Comparison of ENCODE assay signal across 16 cellular contexts in the genomic region with DNA sequence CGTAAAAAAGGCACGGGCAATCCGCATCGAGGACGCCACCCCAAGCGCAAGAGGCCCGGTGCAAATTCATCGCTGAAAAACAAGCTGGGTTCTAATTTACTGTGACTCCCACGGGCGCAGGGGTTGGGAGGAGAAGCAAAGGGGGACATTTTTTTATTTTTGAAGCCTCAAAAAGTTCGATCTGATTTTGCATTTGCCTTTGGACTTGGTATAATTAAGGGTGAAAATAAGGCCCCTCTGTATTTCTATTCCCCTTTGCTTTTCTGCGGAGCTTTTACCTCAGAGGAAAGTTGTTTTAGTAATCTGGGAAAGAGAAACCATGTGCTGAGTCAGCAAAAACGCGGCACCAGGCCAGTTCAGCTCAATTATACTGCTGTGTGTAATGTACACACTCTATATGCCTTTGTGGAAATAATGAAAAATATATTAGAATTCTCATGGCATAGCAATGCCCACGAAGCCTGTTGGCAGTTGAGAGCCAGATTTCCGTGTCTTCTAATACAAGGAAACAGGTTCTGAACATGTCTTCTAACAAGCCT.
DNase-seq lines count a peak whose midpoint lies in the region; ATAC-seq and TF ChIP-seq lines count a peak whose summit lies in the region.
"Had no signal": no experiment of that assay in that cellular context is flagged by ENCODE, and none has a peak within 500 bp of the region (broad histone marks: within the 10 kb centered on the region; RNA-seq: fewer than 3 reads in every experiment).

No MANE protein-coding gene starts in this region.

- CTCF ChIA-PET in PC-3 (lab: Charles Lee): interaction anchor here (0.5 to 0.7 kb wide), 3 partner anchors 10 to 191 kb away, joined by 3 to 13 read pairs (median 3); no protein-coding TSS in a partner anchor

- H3K27me3 ChIP-seq in GM23338 (ENCODE audit: insufficient read depth) (peaks cover 75% of the 10 kb centered on the region), PC-3 (ENCODE audit: low read length) (no peaks in the 10 kb centered on the region), osteoblast (ENCODE audit: insufficient read depth, low read length) (no peaks in the 10 kb centered on the region)

- H3K4me3 ChIP-seq in GM23338: peak overlapping the region; percentile 63
- H3K4me3 ChIP-seq in PC-3 (ENCODE audit: low read length): peak overlapping the region; percentile 73; the same call in 1 of the 2 replicates
- no peak overlapping the region for H3K4me3 ChIP-seq in epithelial cell of esophagus (ENCODE audit: low read length)
- no peak overlapping the region for H3K4me3 ChIP-seq in osteoblast (ENCODE audit: insufficient read depth, low read length)
- H3K4me3 ChIP-seq: HAP-1 had no signal

- DNase-seq in GM23338 (ENCODE audit: low spot score): peak; percentile 21
- peak; percentile 63 for DNase-seq in PC-3
- peak; percentile 21 for DNase-seq in epithelial cell of esophagus (ENCODE audit: low read depth)
- peak; percentile 86 for DNase-seq in osteoblast (ENCODE audit: insufficient read length, low spot score, missing footprints)
- no peak for DNase-seq in stimulated activated CD4-positive, alpha-beta T cell treated with anti-CD3 and anti-CD28 coated beads, Interleukin-1b, Interleukin-23, amount 100 ng/mL, for 48 hours
- no peak for DNase-seq in activated CD4-positive, CD25-positive, alpha-beta regulatory T cell treated with anti-CD3 and anti-CD28 coated beads, Interleukin-2, amount 50 U/mL, for 72 hours
- DNase-seq: activated CD8-positive, alpha-beta memory T cell treated with anti-CD3 and anti-CD28 coated beads for 24 hours; activated naive CD4-positive, alpha-beta T cell; cerebellar nuclear complex; esophagus squamous epithelium; GDM1; stomach had no signal

- intact Hi-C loops in PC-3 (cut with micrococcal nuclease): loop anchor here (2.0 to 5.0 kb wide), 6 partner anchors 69 to 324 kb away; no protein-coding TSS in a partner anchor

- H4K20me1 ChIP-seq in GM23338 (replicated peaks; ENCODE audit: insufficient read depth) (no peaks in the 10 kb centered on the region), PC-3 (ENCODE audit: low read length) (no peaks in the 10 kb centered on the region), osteoblast (ENCODE audit: insufficient read depth, low read length) (no peaks in the 10 kb centered on the region)

- BruUV-seq in PC-3 (replicated peaks; lab: Mats Ljungman, UMichigan): no TSS peak

- no peaks in the 10 kb centered on the region for H3K9me3 Mint-ChIP-seq in GM23338

- H3K27ac Mint-ChIP-seq in GM23338: no peak overlapping the region; the same call in 1 of the 2 replicates

- peaks cover 18% of the 10 kb centered on the region for H3K4me1 Mint-ChIP-seq in GM23338

- no peaks in the 10 kb centered on the region for H3K79me2 ChIP-seq in GM23338 (replicated peaks; ENCODE audit: insufficient read depth)
- peaks cover 77% of the 10 kb centered on the region for H3K79me2 ChIP-seq in PC-3 (ENCODE audit: low read length)
- H3K79me2 ChIP-seq in osteoblast (ENCODE audit: insufficient read depth, low read length): peaks cover 30% of the 10 kb centered on the region

- H3K4me1 ChIP-seq in GM23338 (ENCODE audit: insufficient read depth): peaks cover 12% of the 10 kb centered on the region
- peaks cover 81% of the 10 kb centered on the region for H3K4me1 ChIP-seq in PC-3 (ENCODE audit: insufficient read depth, low read length)
- H3K4me1 ChIP-seq in osteoblast (ENCODE audit: insufficient read depth, low read length): peaks cover 47% of the 10 kb centered on the region

- H3K4me3 Mint-ChIP-seq in GM23338: peak overlapping the region; percentile 72

- H3K4me2 ChIP-seq in GM23338 (peak overlapping the region; percentile 88), PC-3 (ENCODE audit: low read length) (peak overlapping the region; percentile 97), osteoblast (ENCODE audit: insufficient read depth, low read length) (peak overlapping the region; percentile 87)

- H2AFZ ChIP-seq in GM23338: peak overlapping the region; percentile 86
- no peak overlapping the region for H2AFZ ChIP-seq in PC-3 (ENCODE audit: low read length)
- H2AFZ ChIP-seq in osteoblast (ENCODE audit: low read length): no peak overlapping the region

- H3K9ac ChIP-seq in PC-3 (ENCODE audit: low read length): peak overlapping the region; percentile 64
- H3K9ac ChIP-seq: BLaER1 treated with 17β-estradiol and CSF1 and Interleukin-3, amounts not matched to agents 10 nM and 100 nM had no signal

- H3K27ac ChIP-seq in GM23338 (ENCODE audit: low read depth): no peak overlapping the region
- H3K27ac ChIP-seq in PC-3 (ENCODE audit: low read length): peak overlapping the region; percentile 93
- H3K27ac ChIP-seq in osteoblast (ENCODE audit: low read depth, low read length): peak overlapping the region; percentile 99
- H3K27ac ChIP-seq: BLaER1 treated with 17β-estradiol and CSF1 and Interleukin-3, amounts not matched to agents 10 nM and 100 nM; esophagus squamous epithelium had no signal

- no peaks in the 10 kb centered on the region for H3K36me3 Mint-ChIP-seq in GM23338 (ENCODE audit: low read depth)

- POLR2A ChIA-PET in PC-3 (lab: Charles Lee; ENCODE audit: unreplicated experiment): no interaction called here

- no peaks in the 10 kb centered on the region for H3K36me3 ChIP-seq in GM23338 (ENCODE audit: insufficient read depth)
- H3K36me3 ChIP-seq in PC-3 (ENCODE audit: low read depth, low read length): 0 out of 2 replicates have a peak, but pooled peaks cover 6% of the 10 kb centered on the region
- no peaks in the 10 kb centered on the region for H3K36me3 ChIP-seq in osteoblast (ENCODE audit: insufficient read depth, low read length)
- H3K36me3 ChIP-seq: BLaER1 treated with 17β-estradiol and CSF1 and Interleukin-3, amounts not matched to agents 10 nM and 100 nM; esophagus squamous epithelium; HAP-1; stomach had no signal

- H3F3A ChIP-seq in GM23338 (replicated peaks; ENCODE audit: low read depth) (no peaks in the 10 kb centered on the region), PC-3 (ENCODE audit: low read length, unreplicated experiment) (no peaks in the 10 kb centered on the region)

- TF ChIP-seq CTCF in GM23338 (conservative IDR thresholded peaks at IDR 0.05; ENCODE audit: low read depth in 2 of 2) (no peak), PC-3 (conservative IDR thresholded peaks at IDR 0.05; ENCODE audit: low read depth, low read length) (no peak), epithelial cell of esophagus (IDR thresholded peaks at IDR 0.05; ENCODE audit: insufficient read depth, low read depth, low read length, missing control alignments) (no peak), osteoblast (IDR thresholded peaks at IDR 0.05; ENCODE audit: extremely low read depth, low read depth, low read length) (no peak)

- H3K9me3 ChIP-seq in PC-3 (ENCODE audit: low read length): no peaks in the 10 kb centered on the region
- H3K9me3 ChIP-seq in osteoblast (ENCODE audit: low read depth, low read length): no peaks in the 10 kb centered on the region
- H3K9me3 ChIP-seq: esophagus squamous epithelium, HAP-1, stomach had no signal

- no peak for ATAC-seq in GM23338
- no peak for ATAC-seq in PC-3
- no peak for ATAC-seq in HG02642 (IDR thresholded peaks at IDR 0.05; ENCODE audit: poor library complexity, unreplicated experiment)
- no peak for ATAC-seq in GM19324 (IDR thresholded peaks at IDR 0.05; ENCODE audit: low FRiP score, unreplicated experiment)

- peaks cover 35% of the 10 kb centered on the region for H3K27me3 Mint-ChIP-seq in GM23338 (ENCODE audit: insufficient read depth, low read depth, poor library complexity)

- H3K9me2 ChIP-seq in GM23338 (ENCODE audit: insufficient read depth) (0 out of 2 replicates have a peak, but pooled peaks cover 2% of the 10 kb centered on the region), PC-3 (replicated peaks; ENCODE audit: low read length) (no peaks in the 10 kb centered on the region)

TF ChIP-seq in GM23338, 12 proteins besides CTCF, POLR2A, EP300 and RAD21:
- TF ChIP-seq POLR2AphosphoS5 (IDR thresholded peaks at IDR 0.05; ENCODE audit: low read depth): no peak
- TF ChIP-seq EZH2phosphoT487 (IDR thresholded peaks at IDR 0.05; ENCODE audit: unreplicated experiment): no peak
TF ChIP-seq in GM23338: peak in this region for 0.

Comparison
In these comparisons a context has a peak if more than half of its experiments do, and no peak if none do; other contexts are left out.
1. DNase-seq: peak in GM23338 (single experiment), PC-3 (single experiment), epithelial cell of esophagus (single experiment) and osteoblast (single experiment); none in stimulated activated CD4-positive, alpha-beta T cell treated with anti-CD3 and anti-CD28 coated beads, Interleukin-1b, Interleukin-23, amount 100 ng/mL, for 48 hours (single experiment) and activated CD4-positive, CD25-positive, alpha-beta regulatory T cell treated with anti-CD3 and anti-CD28 coated beads, Interleukin-2, amount 50 U/mL, for 72 hours (single experiment).
2. H3K4me3 ChIP-seq: peak in GM23338 (single experiment) and PC-3 (single experiment); none in epithelial cell of esophagus (single experiment) and osteoblast (single experiment).
3. Peak in every context shown above with its lines, with median percentiles within 50 percentile points of each other: H3K4me2 ChIP-seq.